ENCODE assay signal across 8 cellular contexts in the genomic region with DNA sequence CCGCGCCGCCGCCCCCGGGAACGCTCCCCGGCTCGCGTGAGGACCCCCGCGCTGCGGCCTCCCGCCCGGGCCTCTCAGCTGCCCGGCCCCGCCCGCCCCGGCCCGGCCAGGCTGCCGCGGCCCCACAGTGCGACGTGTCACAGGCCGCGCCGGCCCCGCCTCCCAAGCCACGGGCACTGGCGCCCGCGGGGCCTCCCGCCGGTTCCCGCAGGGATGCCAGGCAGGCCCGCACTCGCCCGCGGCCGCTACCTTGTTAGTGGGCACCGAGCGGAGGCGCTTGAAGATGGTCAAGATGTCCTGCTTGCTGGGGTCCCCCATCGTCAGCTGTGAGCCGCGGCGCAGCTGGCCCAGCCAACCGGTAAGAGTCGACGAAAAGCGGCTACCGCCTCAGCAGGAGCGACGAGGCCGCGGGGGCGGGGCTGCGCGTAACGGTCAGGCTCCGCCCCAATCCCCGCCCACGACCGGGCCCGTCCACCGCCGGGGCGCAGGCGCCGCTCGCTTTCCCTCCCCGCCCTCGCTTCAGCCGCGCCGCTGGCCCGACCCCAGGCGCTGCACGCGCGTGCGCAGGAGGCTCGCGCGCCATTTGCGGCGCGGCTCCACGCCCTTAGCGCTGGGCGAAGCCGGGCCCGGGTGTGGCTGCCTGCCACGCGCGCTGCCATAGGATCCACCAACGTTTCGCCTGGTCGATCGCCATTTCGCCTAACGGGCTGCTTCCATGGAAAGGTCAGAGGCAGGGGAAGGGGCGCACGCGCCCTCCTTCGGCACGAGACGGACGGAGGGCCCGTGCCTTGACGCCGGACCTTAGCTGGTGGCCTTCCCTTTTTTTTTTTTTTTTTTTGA. TPM values are rescaled to one million over a fixed set of nuclear protein-coding genes. Genes with fewer than 3 reads are reported as not detected.
A peak's percentile ranks its signal among the peaks of the same experiment; 100 is the strongest.
DNase-seq lines count a peak whose midpoint lies in the region; ATAC-seq and TF ChIP-seq lines count a peak whose summit lies in the region.

A gene with protein sequence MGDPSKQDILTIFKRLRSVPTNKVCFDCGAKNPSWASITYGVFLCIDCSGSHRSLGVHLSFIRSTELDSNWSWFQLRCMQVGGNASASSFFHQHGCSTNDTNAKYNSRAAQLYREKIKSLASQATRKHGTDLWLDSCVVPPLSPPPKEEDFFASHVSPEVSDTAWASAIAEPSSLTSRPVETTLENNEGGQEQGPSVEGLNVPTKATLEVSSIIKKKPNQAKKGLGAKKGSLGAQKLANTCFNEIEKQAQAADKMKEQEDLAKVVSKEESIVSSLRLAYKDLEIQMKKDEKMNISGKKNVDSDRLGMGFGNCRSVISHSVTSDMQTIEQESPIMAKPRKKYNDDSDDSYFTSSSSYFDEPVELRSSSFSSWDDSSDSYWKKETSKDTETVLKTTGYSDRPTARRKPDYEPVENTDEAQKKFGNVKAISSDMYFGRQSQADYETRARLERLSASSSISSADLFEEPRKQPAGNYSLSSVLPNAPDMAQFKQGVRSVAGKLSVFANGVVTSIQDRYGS (minus strand): TSS at position 409 of the 840 bp plus-strand sequence. CDS start 91 bp downstream, at position 318.

- no peaks in the 10 kb centered on the region for H3K9me3 Mint-ChIP-seq in T-cell

- H4K91ac ChIP-seq in trophoblast cell (ENCODE audit: low read depth, low read length): peak within 1 kb of the TSS; percentile 91

- peak; percentile 83 to 96 for TF ChIP-seq POLR2A in tibial nerve (IDR thresholded peaks at IDR 0.05)

- peaks cover 4% of the 10 kb centered on the region for H3K79me2 ChIP-seq in trophoblast cell (ENCODE audit: control insufficient read depth, insufficient read depth, low read length, poor library complexity)

- H3K4me1 Mint-ChIP-seq in T-cell: peaks cover 7 to 19% (median 17%) of the 10 kb centered on the region in 3 donors

- H2AFZ ChIP-seq in trophoblast cell (ENCODE audit: insufficient read depth, low read length, poor library complexity): peak within 1 kb of the TSS; percentile 83

- H3K9ac ChIP-seq in trophoblast cell (ENCODE audit: low read length): peak within 1 kb of the TSS; percentile 86

- peak within 1 kb of the TSS; percentile 84 to 93 (median 87) for H3K4me3 Mint-ChIP-seq in T-cell

- peaks cover 11% of the 10 kb centered on the region for H3K79me1 ChIP-seq in trophoblast cell (ENCODE audit: low read length)

- H3K27ac ChIP-seq in adipose tissue (ENCODE audit: low read depth, low read length): peak within 1 kb of the TSS; percentile 79
- H3K27ac ChIP-seq in trophoblast cell (ENCODE audit: low read depth, low read length): peak within 1 kb of the TSS; percentile 91
- H3K27ac ChIP-seq in tibial nerve: peak within 1 kb of the TSS; percentile 81 to 98 (median 94)

- H3K9me3 ChIP-seq in trophoblast cell (ENCODE audit: insufficient read depth, low read depth, low read length): peaks cover 2% of the 10 kb centered on the region
- H3K9me3 ChIP-seq in tibial nerve: no peaks in the 10 kb centered on the region

- POLR2A ChIA-PET in T-cell (lab: Charles Lee): interaction anchor here in 1 of 2 donors (0.7 kb wide), 1 partner anchor 282 kb away, joined by 3 read pairs; no protein-coding TSS in a partner anchor

- DNase-seq in NCI-H1436 (lab: John Stamatoyannopoulos, UW) (peak; percentile 87), T-cell (peak; percentile 81 to 97 (median 90)), cardiac septum (ENCODE audit: low spot score) (peak; percentile 97), trophoblast cell (peak; percentile 95 to 97), tibial nerve (ENCODE audit: low spot score in 2 of 2) (peak; percentile 79 to 83)

- no peaks in the 10 kb centered on the region for H3K36me3 Mint-ChIP-seq in T-cell

- H2AK5ac ChIP-seq in trophoblast cell (ENCODE audit: low read length): peak within 1 kb of the TSS; percentile 68

- peak within 1 kb of the TSS; percentile 96 for H3K14ac ChIP-seq in trophoblast cell (ENCODE audit: low read length)

- peak within 1 kb of the TSS; percentile 6 for H2BK12ac ChIP-seq in trophoblast cell (ENCODE audit: low read length)

- H3K18ac ChIP-seq in trophoblast cell (ENCODE audit: low read length): peak within 1 kb of the TSS; percentile 87

- H3K4me2 ChIP-seq in trophoblast cell (ENCODE audit: low read length): peak within 1 kb of the TSS; percentile 77

- H3K4me3 ChIP-seq in GM12875 (ENCODE audit: low read depth, low read length) (peak within 1 kb of the TSS; percentile 76), trophoblast cell (ENCODE audit: low read depth, low read length) (peak within 1 kb of the TSS; percentile 92), tibial nerve (peak within 1 kb of the TSS; percentile 56 to 94 (median 83))

- H3K27me3 ChIP-seq in trophoblast cell (ENCODE audit: insufficient read depth, low read length) (no peaks in the 10 kb centered on the region), tibial nerve (no peaks in the 10 kb centered on the region)

- H4K12ac ChIP-seq in trophoblast cell (ENCODE audit: low read depth, low read length): peak within 1 kb of the TSS; percentile 95

- H2BK5ac ChIP-seq in trophoblast cell (ENCODE audit: low read depth, low read length, poor library complexity): peak within 1 kb of the TSS; percentile 78

- 7% methylated on average over 82 to 111 of the region's 111 CpGs for WGBS in adipose tissue, 3 donors
- WGBS in trophoblast cell (ENCODE audit: extremely low coverage, insufficient coverage, insufficient read length): no CpG with 5 or more reads among the region's 111 CpGs
- WGBS in tibial nerve, 2 donors: 22 to 29% methylated on average over 22 to 27 of the region's 111 CpGs

- H3K27me3 Mint-ChIP-seq in T-cell: no peaks in the 10 kb centered on the region

- H3K36me3 ChIP-seq in trophoblast cell (ENCODE audit: control insufficient read depth in 1 of 2, insufficient read depth in 2 of 2, low read length in 2 of 2): no peaks in the 10 kb centered on the region
- H3K36me3 ChIP-seq in tibial nerve: peaks cover 0 to 7% (median 0%) of the 10 kb centered on the region in 3 donors

- H4K8ac ChIP-seq in trophoblast cell (ENCODE audit: low read depth, low read length): peak within 1 kb of the TSS; percentile 94

- intact Hi-C loops in cardiac septum (cut with DNase I): loop anchor here (5.0 kb wide), 1 partner anchor 160 kb away; a partner anchor contains a TSS

- H3K4ac ChIP-seq in trophoblast cell (ENCODE audit: low read depth, low read length): peak within 1 kb of the TSS; percentile 84

- peak within 1 kb of the TSS; percentile 78 for H2BK120ac ChIP-seq in trophoblast cell (ENCODE audit: insufficient read depth, low read length, poor library complexity)

- no peak within 1 kb of the TSS for H3K23ac ChIP-seq in trophoblast cell (ENCODE audit: low read length)

- peak in 1 of 2 donors; percentile 95 for TF ChIP-seq EP300 in tibial nerve (IDR thresholded peaks at IDR 0.05)

- H3K4me1 ChIP-seq in trophoblast cell (ENCODE audit: control insufficient read depth in 1 of 2, insufficient read depth in 2 of 2, low read length in 2 of 2): peaks cover 0 to 2% of the 10 kb centered on the region in 2 experiments
- H3K4me1 ChIP-seq in tibial nerve: peaks cover 0 to 46% (median 16%) of the 10 kb centered on the region in 4 donors

- ATAC-seq in HG02763 (IDR thresholded peaks at IDR 0.05; ENCODE audit: unreplicated experiment) (peak; percentile 82), T-cell (replicated peaks in 1 of 4) (peak; percentile 90 to 95 (median 92))

- CTCF ChIA-PET in T-cell (lab: Charles Lee): interaction anchor here in 1 of 2 donors (0.6 to 1.5 kb wide), 2 partner anchors 10 to 12 kb away, joined by 4 read pairs; no protein-coding TSS in a partner anchor

- TF ChIP-seq CTCF in GM12875 (IDR thresholded peaks at IDR 0.05; ENCODE audit: borderline replicate concordance, insufficient read depth, low read depth, low read length) (no peak), tibial nerve (IDR thresholded peaks at IDR 0.05) (peak in 1 of 5 experiments; percentile 54)

- peak within 1 kb of the TSS; percentile 81 to 86 for H3K27ac Mint-ChIP-seq in T-cell

RNA-seq across cellular contexts. Expression of the gene that starts here (rescaled TPM):
- total RNA-seq in T-cell (10 to 100 TPM; 25.7 to 32.5 (median 30.2) TPM), cardiac septum (32.5 TPM), tibial nerve (10 to 100 TPM; 36.9 to 78.6 (median 52.0) TPM)
- 10 to 100 TPM; 23.1 to 59.1 (median 27.9) TPM for polyA plus RNA-seq in adipose tissue
- polyA plus RNA-seq in trophoblast cell (2013): 35.4 and 35.7 TPM in 2 replicates

Comparison
In these comparisons a context has a peak if more than half of its experiments do, and no peak if none do; other contexts are left out.
1. Peak in every context shown above with its lines: DNase-seq, ATAC-seq, H3K4me3 ChIP-seq and H3K27ac ChIP-seq.